9 cellular contexts compared by ENCODE assay signal in genomic region chr11:70400643-70401042, GRCh38. TPM values are rescaled to one million over a fixed set of nuclear protein-coding genes. Genes with fewer than 3 reads are reported as not detected.
DNase-seq lines count a peak whose midpoint lies in the region; ATAC-seq and TF ChIP-seq lines count a peak whose summit lies in the region.
"Had no signal": no experiment of that assay in that cellular context is flagged by ENCODE, and none has a peak within 500 bp of the region (broad histone marks: within the 10 kb centered on the region; RNA-seq: fewer than 3 reads in every experiment).

No MANE protein-coding gene starts in this region.

- no peak overlapping the region for H2AFZ ChIP-seq in PC-3 (ENCODE audit: low read length)

- H3K4me2 ChIP-seq in PC-3 (ENCODE audit: low read length) = peak overlapping the region; percentile 84

- peaks cover 12% of the 10 kb centered on the region; the same call in 1 of the 2 replicates for H3K36me3 ChIP-seq in PC-3 (ENCODE audit: low read depth, low read length)
- H3K36me3 ChIP-seq in gastroesophageal sphincter = peaks cover 0 to 3% of the 10 kb centered on the region in 2 donors

- H3F3A ChIP-seq in PC-3 (ENCODE audit: low read length, unreplicated experiment) = no peaks in the 10 kb centered on the region

- H3K27me3 Mint-ChIP-seq in stimulated activated naive CD8-positive, alpha-beta T cell treated with anti-CD3 and anti-CD28 coated beads, Interleukin-15, Interleukin-2, amounts not matched to agents 100 ng/mL and 50 ng/mL, for 24 hours = peaks cover 20% of the 10 kb centered on the region
- peaks cover 21% of the 10 kb centered on the region for H3K27me3 Mint-ChIP-seq in activated T-helper 17 cell treated with anti-CD3 and anti-CD28 coated beads, Interleukin-2, amount 50 U/mL, for 72 hours

- H3K4me3 ChIP-seq in PC-3 (ENCODE audit: low read length) (peak overlapping the region; percentile 73), gastroesophageal sphincter (peak overlapping the region in 1 of 2 donors; percentile 99)

- peaks cover 96% of the 10 kb centered on the region for H3K79me2 ChIP-seq in PC-3 (ENCODE audit: low read length)

- BruUV-seq in PC-3 (replicated peaks; lab: Mats Ljungman, UMichigan) = no TSS peak

- peak overlapping the region; percentile 86 for H3K27ac ChIP-seq in PC-3 (ENCODE audit: low read length)
- peak overlapping the region in 3 of 4 donors; percentile 90 to 94 (median 91) for H3K27ac ChIP-seq in gastroesophageal sphincter

- peaks cover 46% of the 10 kb centered on the region for H3K4me1 Mint-ChIP-seq in stimulated activated naive CD8-positive, alpha-beta T cell treated with anti-CD3 and anti-CD28 coated beads, Interleukin-15, Interleukin-2, amounts not matched to agents 100 ng/mL and 50 ng/mL, for 24 hours (ENCODE audit: low read depth)
- H3K4me1 Mint-ChIP-seq in activated T-helper 17 cell treated with anti-CD3 and anti-CD28 coated beads, Interleukin-2, amount 50 U/mL, for 72 hours = peaks cover 21% of the 10 kb centered on the region

- TF ChIP-seq POLR2A in gastroesophageal sphincter (IDR thresholded peaks at IDR 0.05) = no peak

- H3K4me1 ChIP-seq in PC-3 (ENCODE audit: insufficient read depth, low read length) (peaks cover 32% of the 10 kb centered on the region), gastroesophageal sphincter (peaks cover 7 to 71% (median 20%) of the 10 kb centered on the region in 3 donors)

- peaks cover 30% of the 10 kb centered on the region for H4K20me1 ChIP-seq in PC-3 (ENCODE audit: low read length)

- ATAC-seq in PC-3 = no peak
- ATAC-seq in gastroesophageal sphincter = no peak
- no peak for ATAC-seq in activated T-helper 17 cell treated with anti-CD3 and anti-CD28 coated beads, Interleukin-2, amount 50 U/mL, for 72 hours (replicated peaks)

- H3K9me3 ChIP-seq in PC-3 (ENCODE audit: low read length) = no peaks in the 10 kb centered on the region
- H3K9me3 ChIP-seq in gastroesophageal sphincter = no peaks in the 10 kb centered on the region

- H3K27ac Mint-ChIP-seq in stimulated activated naive CD8-positive, alpha-beta T cell treated with anti-CD3 and anti-CD28 coated beads, Interleukin-15, Interleukin-2, amounts not matched to agents 100 ng/mL and 50 ng/mL, for 24 hours = peak overlapping the region; percentile 58
- H3K27ac Mint-ChIP-seq in activated T-helper 17 cell treated with anti-CD3 and anti-CD28 coated beads, Interleukin-2, amount 50 U/mL, for 72 hours = no peak overlapping the region

- intact Hi-C loops in PC-3 (cut with micrococcal nuclease) = no loop called here

- no peak for TF ChIP-seq EP300 in gastroesophageal sphincter (IDR thresholded peaks at IDR 0.05)

- POLR2A ChIA-PET in PC-3 (lab: Charles Lee; ENCODE audit: unreplicated experiment) = no interaction called here

- CTCF ChIA-PET in PC-3 (lab: Charles Lee) = no interaction called here

- no peak overlapping the region for H3K4me3 Mint-ChIP-seq in stimulated activated naive CD8-positive, alpha-beta T cell treated with anti-CD3 and anti-CD28 coated beads, Interleukin-15, Interleukin-2, amounts not matched to agents 100 ng/mL and 50 ng/mL, for 24 hours
- H3K4me3 Mint-ChIP-seq in activated T-helper 17 cell treated with anti-CD3 and anti-CD28 coated beads, Interleukin-2, amount 50 U/mL, for 72 hours = no peak overlapping the region

- TF ChIP-seq CTCF in PC-3 (conservative IDR thresholded peaks at IDR 0.05; ENCODE audit: low read depth, low read length) (no peak), gastroesophageal sphincter (IDR thresholded peaks at IDR 0.05) (no peak)

- H3K9me2 ChIP-seq in PC-3 (replicated peaks; ENCODE audit: low read length) = no peaks in the 10 kb centered on the region

- 83 to 89% methylated on average over 3 to 4 of the region's 8 CpGs for WGBS in gastroesophageal sphincter (ENCODE audit: low coverage in 1 of 2), 2 donors

- H3K9ac ChIP-seq in PC-3 (ENCODE audit: low read length) = peak overlapping the region; percentile 96

- no peaks in the 10 kb centered on the region for H3K27me3 ChIP-seq in PC-3 (ENCODE audit: low read length)
- no peaks in the 10 kb centered on the region for H3K27me3 ChIP-seq in gastroesophageal sphincter

- H3K9me3 Mint-ChIP-seq in stimulated activated naive CD8-positive, alpha-beta T cell treated with anti-CD3 and anti-CD28 coated beads, Interleukin-15, Interleukin-2, amounts not matched to agents 100 ng/mL and 50 ng/mL, for 24 hours = no peaks in the 10 kb centered on the region
- no peaks in the 10 kb centered on the region for H3K9me3 Mint-ChIP-seq in activated T-helper 17 cell treated with anti-CD3 and anti-CD28 coated beads, Interleukin-2, amount 50 U/mL, for 72 hours

- peaks cover 11% of the 10 kb centered on the region for H3K36me3 Mint-ChIP-seq in stimulated activated naive CD8-positive, alpha-beta T cell treated with anti-CD3 and anti-CD28 coated beads, Interleukin-15, Interleukin-2, amounts not matched to agents 100 ng/mL and 50 ng/mL, for 24 hours (ENCODE audit: low read depth)
- peaks cover 9% of the 10 kb centered on the region for H3K36me3 Mint-ChIP-seq in activated T-helper 17 cell treated with anti-CD3 and anti-CD28 coated beads, Interleukin-2, amount 50 U/mL, for 72 hours (ENCODE audit: low read depth)

- peak; percentile 32 for DNase-seq in DMS 273 (lab: John Stamatoyannopoulos, UW; ENCODE audit: unreplicated experiment)
- DNase-seq in DMS 273 treated with DMSO at 0.1 percent for 48 hours (lab: John Stamatoyannopoulos, UW) = no peak
- DNase-seq in PC-3 = no peak
- DNase-seq in NCI-H2227 treated with DMSO at 0.1 percent for 48 hours (lab: John Stamatoyannopoulos, UW) = no peak
- no peak for DNase-seq in NCI-H345 (lab: John Stamatoyannopoulos, UW)
- DNase-seq: nucleus accumbens had no signal

RNA-seq across cellular contexts. Expression of gene CTTN, which starts 2.3 kb away (rescaled TPM):
- total RNA-seq in PC-3 (2014; rRNA removed) = 244 and 262 TPM in 2 replicates
- total RNA-seq in gastroesophageal sphincter = 100 to 1,000 TPM; 164 to 316 (median 179) TPM
- 10 to 100 TPM in 1 of 2 donors, 1 to 10 TPM in 1; 8.7 to 36.1 TPM for total RNA-seq in activated T-helper 17 cell treated with anti-CD3 and anti-CD28 coated beads, Interleukin-2, amount 50 U/mL, for 72 hours
